Comparison of ENCODE assay signal across 9 cellular contexts in genomic region chr11:67532889-67533288, GRCh38. TPM values are rescaled to one million over a fixed set of nuclear protein-coding genes. Genes with fewer than 3 reads are reported as not detected.
"Had no signal": no experiment of that assay in that cellular context is flagged by ENCODE, and none has a peak within 500 bp of the region (broad histone marks: within the 10 kb centered on the region; RNA-seq: fewer than 3 reads in every experiment).

No MANE protein-coding gene starts in this region.

- FAIRE-seq: G401.6, GM12878, GM12891, GM12892, GM18507, GM19239 had no signal

- H3K4me3 ChIP-seq: GM12878 had no signal

- ATAC-seq: GM12878 had no signal

- DNase-seq: GDM1, GF-D8 had no signal

RNA-seq across cellular contexts. Expression of gene CABP2, which starts 9.6 kb away (rescaled TPM):
- total RNA-seq: G401, GM12878 had no signal
- polyA plus RNA-seq: GM12878 had no signal
